In genomic region chr11:18064035-18064434, GRCh38 we compare ENCODE assay signal across 21 cellular contexts. TPM values are rescaled to one million over a fixed set of nuclear protein-coding genes. Genes with fewer than 3 reads are reported as not detected.
DNase-seq lines count a peak whose midpoint lies in the region; ATAC-seq lines count a peak whose summit lies in the region.
"Had no signal": no experiment of that assay in that cellular context is flagged by ENCODE, and none has a peak within 500 bp of the region (broad histone marks: within the 10 kb centered on the region; RNA-seq: fewer than 3 reads in every experiment).

No MANE protein-coding gene starts in this region.

- peak; percentile 88 for DNase-seq in NCI-H510A treated with DMSO at 0.1 percent for 48 hours (lab: John Stamatoyannopoulos, UW)
- DNase-seq in NCI-H510A (lab: John Stamatoyannopoulos, UW) = no peak
- DNase-seq in NCI-H1436 treated with DMSO at 0.1 percent for 48 hours (lab: John Stamatoyannopoulos, UW) = peak; percentile 10
- peak; percentile 92 for DNase-seq in NCI-H345 treated with DMSO at 0.1 percent for 48 hours (lab: John Stamatoyannopoulos, UW; ENCODE audit: unreplicated experiment)
- DNase-seq in left lobe of liver (ENCODE audit: low spot score) = peak; percentile 70
- no peak for DNase-seq in GDM1 (lab: John Stamatoyannopoulos, UW)
- DNase-seq in kidney glomerular epithelial cell (lab: John Stamatoyannopoulos, UW) = no peak
- DNase-seq: activated CD4-positive, alpha-beta T cell treated with anti-CD3 and anti-CD28 coated beads, Interleukin-2, amount 50 U/mL, for 48 hours; activated gamma-delta T cell treated with Interleukin-2 at 50 U/mL for 16 hours; activated T-cell treated with anti-CD3 and anti-CD28 coated beads for 4 hours; effector memory CD8-positive, alpha-beta T cell; left colon; NCI-H526 treated with DMSO at 0.1 percent for 48 hours; PC-9; stimulated activated CD4-positive, alpha-beta T cell treated with anti-CD3 and anti-CD28 coated beads, Interleukin-15, amount 100 ng/mL, for 24 hours; T-helper 17 cell had no signal

- ATAC-seq in left lobe of liver (peak; percentile 86), HG03432 (IDR thresholded peaks at IDR 0.05; ENCODE audit: unreplicated experiment) (no peak)
- ATAC-seq: effector memory CD8-positive, alpha-beta T cell; GM12878; left colon; natural killer cell treated with Interleukin-12 subunit alpha and Interleukin-12 subunit beta and Interleukin-15 and Interleukin-18, amount 100 ng/mL, for 72 hours; sciatic nerve; T-helper 17 cell had no signal

RNA-seq across cellular contexts. Expression of gene TPH1, which starts 18.0 kb away (rescaled TPM):
- total RNA-seq in left lobe of liver = 0.05 TPM
- total RNA-seq: PC-9, SK-MEL-5 had no signal

RNA-seq across cellular contexts. Expression of gene SAAL1, which starts 41.8 kb away (rescaled TPM):
- 3.7 TPM for total RNA-seq in left lobe of liver

RNA-seq across cellular contexts. Expression of gene SERGEF, which starts 51.2 kb away (rescaled TPM):
- total RNA-seq in left lobe of liver = 13.7 TPM

Comparison
In these comparisons a context has a peak if more than half of its experiments do, and no peak if none do; other contexts are left out.
1. DNase-seq: peak in NCI-H510A treated with DMSO at 0.1 percent for 48 hours (single experiment), NCI-H1436 treated with DMSO at 0.1 percent for 48 hours (single experiment), NCI-H345 treated with DMSO at 0.1 percent for 48 hours (single experiment) and left lobe of liver (single experiment); none in NCI-H510A (single experiment), GDM1 (single experiment) and kidney glomerular epithelial cell (single experiment).